ENCODE assay signal across 1 cellular context in genomic region chr2:70088508-70089219, GRCh38.
A peak's percentile ranks its signal among the peaks of the same experiment; 100 is the strongest.
TF ChIP-seq lines count a peak whose summit lies in the region.

No MANE protein-coding gene starts in this region.

TF ChIP-seq in H1, 55 proteins besides CTCF, POLR2A, EP300 and RAD21 (continued from another document):
- TF ChIP-seq GABPA (IDR thresholded peaks at IDR 0.05; ENCODE audit: borderline replicate concordance, insufficient read depth, low read length), result no peak
- peak; percentile 86 for TF ChIP-seq CHD1 (IDR thresholded peaks at IDR 0.05; ENCODE audit: low read depth, low read length)
- TF ChIP-seq SIN3A (conservative IDR thresholded peaks at IDR 0.05 in 1 of 2, IDR thresholded peaks at IDR 0.05 in 1 of 2; ENCODE audit: low read depth in 1 of 2, low read length in 2 of 2), result 0 out of 4 replicates have a peak, but pooled peaks of 1 of the 2 experiments have one; percentile 16
- no peak for TF ChIP-seq CBX5 (IDR thresholded peaks at IDR 0.05; ENCODE audit: low read depth, low read length)
